8 cellular contexts compared by ENCODE assay signal in the genomic region with DNA sequence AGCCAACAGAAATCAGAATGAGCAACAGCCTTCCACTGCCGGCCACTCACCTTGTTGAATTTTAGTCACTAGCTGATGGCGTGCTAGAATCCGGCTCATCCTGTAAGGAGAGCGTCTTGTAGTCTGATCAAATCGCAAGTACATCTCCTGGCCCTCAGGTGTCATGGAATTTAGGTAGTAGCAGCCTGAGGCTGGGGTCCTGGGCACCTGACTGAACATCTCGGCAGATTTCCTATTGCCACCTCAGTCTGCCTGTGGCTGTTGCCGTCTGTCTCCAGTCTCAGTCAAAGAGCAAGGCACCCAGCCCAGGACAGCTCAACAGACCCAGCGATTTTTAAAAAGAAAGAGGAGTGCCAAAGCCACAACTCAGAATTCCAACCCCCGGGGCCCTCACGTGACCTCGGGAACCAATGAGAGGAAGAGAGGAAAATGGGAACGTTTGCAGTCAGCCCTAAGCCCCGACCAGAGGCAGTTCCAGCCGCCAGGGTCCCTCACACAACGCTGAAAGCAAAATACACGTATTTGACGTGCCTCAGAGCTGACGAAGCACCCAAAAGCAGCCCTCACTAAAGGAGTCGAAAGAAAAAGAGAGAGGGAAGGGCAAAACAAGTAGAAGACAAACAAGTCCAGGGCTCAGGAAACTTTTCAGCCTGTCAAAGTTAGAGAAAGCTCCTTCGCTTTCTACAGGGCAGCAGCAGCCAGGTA. TPM values are rescaled to one million over a fixed set of nuclear protein-coding genes. Genes with fewer than 3 reads are reported as not detected.
DNase-seq lines count a peak whose midpoint lies in the region; ATAC-seq lines count a peak whose summit lies in the region.

A gene with protein sequence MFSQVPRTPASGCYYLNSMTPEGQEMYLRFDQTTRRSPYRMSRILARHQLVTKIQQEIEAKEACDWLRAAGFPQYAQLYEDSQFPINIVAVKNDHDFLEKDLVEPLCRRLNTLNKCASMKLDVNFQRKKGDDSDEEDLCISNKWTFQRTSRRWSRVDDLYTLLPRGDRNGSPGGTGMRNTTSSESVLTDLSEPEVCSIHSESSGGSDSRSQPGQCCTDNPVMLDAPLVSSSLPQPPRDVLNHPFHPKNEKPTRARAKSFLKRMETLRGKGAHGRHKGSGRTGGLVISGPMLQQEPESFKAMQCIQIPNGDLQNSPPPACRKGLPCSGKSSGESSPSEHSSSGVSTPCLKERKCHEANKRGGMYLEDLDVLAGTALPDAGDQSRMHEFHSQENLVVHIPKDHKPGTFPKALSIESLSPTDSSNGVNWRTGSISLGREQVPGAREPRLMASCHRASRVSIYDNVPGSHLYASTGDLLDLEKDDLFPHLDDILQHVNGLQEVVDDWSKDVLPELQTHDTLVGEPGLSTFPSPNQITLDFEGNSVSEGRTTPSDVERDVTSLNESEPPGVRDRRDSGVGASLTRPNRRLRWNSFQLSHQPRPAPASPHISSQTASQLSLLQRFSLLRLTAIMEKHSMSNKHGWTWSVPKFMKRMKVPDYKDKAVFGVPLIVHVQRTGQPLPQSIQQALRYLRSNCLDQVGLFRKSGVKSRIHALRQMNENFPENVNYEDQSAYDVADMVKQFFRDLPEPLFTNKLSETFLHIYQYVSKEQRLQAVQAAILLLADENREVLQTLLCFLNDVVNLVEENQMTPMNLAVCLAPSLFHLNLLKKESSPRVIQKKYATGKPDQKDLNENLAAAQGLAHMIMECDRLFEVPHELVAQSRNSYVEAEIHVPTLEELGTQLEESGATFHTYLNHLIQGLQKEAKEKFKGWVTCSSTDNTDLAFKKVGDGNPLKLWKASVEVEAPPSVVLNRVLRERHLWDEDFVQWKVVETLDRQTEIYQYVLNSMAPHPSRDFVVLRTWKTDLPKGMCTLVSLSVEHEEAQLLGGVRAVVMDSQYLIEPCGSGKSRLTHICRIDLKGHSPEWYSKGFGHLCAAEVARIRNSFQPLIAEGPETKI (minus strand): TSS at position 336 of the 705 bp plus-strand sequence. CDS start 117 bp downstream, at position 219.

- no peaks in the 10 kb centered on the region for H3K36me3 ChIP-seq in thymus (ENCODE audit: control insufficient read depth, insufficient read depth)

- no peaks in the 10 kb centered on the region for H3K9me3 ChIP-seq in mononuclear cell (ENCODE audit: low read depth, low read length)
- H3K9me3 ChIP-seq in thymus (ENCODE audit: control insufficient read depth) = no peaks in the 10 kb centered on the region

- WGBS in thymus = 3% methylated on average over 20 of the region's 20 CpGs

- DNase-seq in NCI-H524 (lab: John Stamatoyannopoulos, UW) = peak; percentile 34 to 58
- no peak for DNase-seq in NCI-H524 treated with DMSO at 0.1 percent for 48 hours (lab: John Stamatoyannopoulos, UW)
- peak; percentile 36 to 44 for DNase-seq in Kasumi-1 (lab: John Stamatoyannopoulos, UW)
- peak; percentile 1 for DNase-seq in activated CD4-positive, alpha-beta T cell treated with anti-CD3 and anti-CD28 coated beads, Interleukin-2, amount 50 U/mL, for 1 hour
- DNase-seq in fibroblast of gingiva (ENCODE audit: low read depth) = peak; percentile 98

- H3K27me3 ChIP-seq in mononuclear cell (ENCODE audit: insufficient read depth, low read length) (peaks cover 13% of the 10 kb centered on the region), thymus (ENCODE audit: control insufficient read depth, insufficient read depth) (no peaks in the 10 kb centered on the region)

- H3K4me3 ChIP-seq in mononuclear cell (ENCODE audit: low read length) (peak within 1 kb of the TSS; percentile 45), thymus (ENCODE audit: low read length) (peak within 1 kb of the TSS; percentile 30)

- peak; percentile 78 for ATAC-seq in GM21723 (IDR thresholded peaks at IDR 0.05; ENCODE audit: unreplicated experiment)

- H3K4me1 ChIP-seq in mononuclear cell (ENCODE audit: insufficient read depth, low read length) (peaks cover 17% of the 10 kb centered on the region), thymus (ENCODE audit: control insufficient read depth, insufficient read depth, low read length) (peaks cover 3% of the 10 kb centered on the region)

- peak within 1 kb of the TSS; percentile 33 for H3K27ac ChIP-seq in thymus (ENCODE audit: low read depth)

RNA-seq across cellular contexts. Expression of the gene that starts here (rescaled TPM):
- 0.84 TPM for total RNA-seq in mononuclear cell
- 2.0 TPM for polyA plus RNA-seq in thymus
